Comparison of ENCODE assay signal across 9 cellular contexts in genomic region chr11:29432719-29433325, GRCh38.
DNase-seq lines count a peak whose midpoint lies in the region; ATAC-seq and TF ChIP-seq lines count a peak whose summit lies in the region.
"Had no signal": no experiment of that assay in that cellular context is flagged by ENCODE, and none has a peak within 500 bp of the region (broad histone marks: within the 10 kb centered on the region; RNA-seq: fewer than 3 reads in every experiment).

No MANE protein-coding gene starts in this region.

- no peaks in the 10 kb centered on the region for H3K4me1 Mint-ChIP-seq in progenitor cell of endocrine pancreas (ENCODE audit: low read depth)
- H3K4me1 Mint-ChIP-seq in activated CD8-positive, alpha-beta memory T cell treated with anti-CD3 and anti-CD28 coated beads, Interleukin-2, amount 10 ng/mL, durations not matched to agents 7 days and 5 days, result no peaks in the 10 kb centered on the region

- no peak for ATAC-seq in activated CD8-positive, alpha-beta memory T cell treated with anti-CD3 and anti-CD28 coated beads, Interleukin-2, amount 10 ng/mL, durations not matched to agents 7 days and 5 days

- H3K36me3 Mint-ChIP-seq in progenitor cell of endocrine pancreas (ENCODE audit: insufficient read depth), result no peaks in the 10 kb centered on the region
- H3K36me3 Mint-ChIP-seq in activated CD8-positive, alpha-beta memory T cell treated with anti-CD3 and anti-CD28 coated beads, Interleukin-2, amount 10 ng/mL, durations not matched to agents 7 days and 5 days, result no peaks in the 10 kb centered on the region

- no peak overlapping the region for H3K27ac Mint-ChIP-seq in progenitor cell of endocrine pancreas
- H3K27ac Mint-ChIP-seq in activated CD8-positive, alpha-beta memory T cell treated with anti-CD3 and anti-CD28 coated beads, Interleukin-2, amount 10 ng/mL, durations not matched to agents 7 days and 5 days, result no peak overlapping the region
- H3K27ac Mint-ChIP-seq: T-helper 1 cell treated with Interleukin-12 subunit alpha and Interleukin-12 subunit beta and Interleukin-4 antibody, amounts not matched to agents 30 μg/mL and 1 μg/mL, for 36 hours had no signal

- peak; percentile 46 for DNase-seq in DMS 273 (lab: John Stamatoyannopoulos, UW; ENCODE audit: unreplicated experiment)
- DNase-seq in DMS 273 treated with DMSO at 0.1 percent for 48 hours (lab: John Stamatoyannopoulos, UW), result no peak
- peak; percentile 0 for DNase-seq in NCI-H1694 treated with DMSO at 0.1 percent for 48 hours (lab: John Stamatoyannopoulos, UW)
- peak; percentile 52 for DNase-seq in dermis blood vessel endothelial cell
- no peak for DNase-seq in progenitor cell of endocrine pancreas (ENCODE audit: low spot score, unreplicated experiment)
- DNase-seq in NK-92 (lab: John Stamatoyannopoulos, UW; ENCODE audit: unreplicated experiment), result no peak
- no peak for DNase-seq in nucleus accumbens (lab: John Stamatoyannopoulos, UW)
- no peak for DNase-seq in activated CD8-positive, alpha-beta memory T cell treated with anti-CD3 and anti-CD28 coated beads, Interleukin-2, amount 10 ng/mL, durations not matched to agents 7 days and 5 days

- H3K4me3 Mint-ChIP-seq in progenitor cell of endocrine pancreas (ENCODE audit: low read depth), result no peak overlapping the region
- H3K4me3 Mint-ChIP-seq in activated CD8-positive, alpha-beta memory T cell treated with anti-CD3 and anti-CD28 coated beads, Interleukin-2, amount 10 ng/mL, durations not matched to agents 7 days and 5 days, result no peak overlapping the region
- H3K4me3 Mint-ChIP-seq: T-helper 1 cell treated with Interleukin-12 subunit alpha and Interleukin-12 subunit beta and Interleukin-4 antibody, amounts not matched to agents 30 μg/mL and 1 μg/mL, for 36 hours had no signal

- TF ChIP-seq CTCF in progenitor cell of endocrine pancreas (IDR thresholded peaks at IDR 0.05; ENCODE audit: unreplicated experiment), result peak; percentile 67

- peaks cover 4% of the 10 kb centered on the region for H3K9me3 Mint-ChIP-seq in progenitor cell of endocrine pancreas (ENCODE audit: low read depth)
- H3K9me3 Mint-ChIP-seq in activated CD8-positive, alpha-beta memory T cell treated with anti-CD3 and anti-CD28 coated beads, Interleukin-2, amount 10 ng/mL, durations not matched to agents 7 days and 5 days (ENCODE audit: low read depth), result peaks cover 6% of the 10 kb centered on the region

- CTCF ChIA-PET in activated CD8-positive, alpha-beta memory T cell treated with anti-CD3 and anti-CD28 coated beads, Interleukin-2, amount 10 ng/mL, durations not matched to agents 7 days and 5 days (lab: Charles Lee), result interaction anchor here (0.9 kb wide), 1 partner anchor 711 kb away, joined by 4 read pairs; no protein-coding TSS in a partner anchor

- peaks cover 5% of the 10 kb centered on the region for H3K27me3 Mint-ChIP-seq in progenitor cell of endocrine pancreas
- H3K27me3 Mint-ChIP-seq in activated CD8-positive, alpha-beta memory T cell treated with anti-CD3 and anti-CD28 coated beads, Interleukin-2, amount 10 ng/mL, durations not matched to agents 7 days and 5 days, result no peaks in the 10 kb centered on the region

Comparison
In these comparisons a context has a peak if more than half of its experiments do, and no peak if none do; other contexts are left out.
1. DNase-seq: peak in DMS 273 (single experiment), NCI-H1694 treated with DMSO at 0.1 percent for 48 hours (single experiment) and dermis blood vessel endothelial cell (single experiment); none in DMS 273 treated with DMSO at 0.1 percent for 48 hours (single experiment), progenitor cell of endocrine pancreas (single experiment), NK-92 (single experiment), nucleus accumbens (0 of 56) and activated CD8-positive, alpha-beta memory T cell treated with anti-CD3 and anti-CD28 coated beads, Interleukin-2, amount 10 ng/mL, durations not matched to agents 7 days and 5 days (single experiment).